10 cellular contexts compared by ENCODE assay signal in the genomic region with DNA sequence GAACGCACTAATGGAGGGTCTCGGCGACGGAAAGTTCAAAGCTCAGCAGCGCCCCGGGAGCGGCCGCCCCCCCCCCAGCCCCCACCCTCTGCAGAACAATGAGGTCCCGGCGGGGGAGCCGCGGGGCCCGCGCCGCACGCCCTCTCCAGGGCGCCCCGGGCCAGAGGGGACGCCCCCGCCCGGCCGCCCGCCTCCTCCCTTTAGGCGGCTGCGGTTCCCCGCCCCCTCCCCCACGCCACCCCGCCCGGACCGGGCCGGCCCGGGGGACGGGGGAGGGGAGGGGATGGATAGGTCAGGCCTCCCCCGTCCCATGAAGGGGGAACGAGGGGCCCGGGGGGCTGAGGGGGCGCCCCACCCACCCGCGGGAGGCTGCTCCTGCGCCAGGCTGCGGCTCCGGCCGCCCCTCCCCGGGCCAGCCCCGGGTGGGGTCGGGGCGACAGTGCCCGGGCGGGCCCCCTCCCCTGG. TPM values are rescaled to one million over a fixed set of nuclear protein-coding genes. Genes with fewer than 3 reads are reported as not detected.
A peak's percentile ranks its signal among the peaks of the same experiment; 100 is the strongest.
DNase-seq lines count a peak whose midpoint lies in the region; ATAC-seq and TF ChIP-seq lines count a peak whose summit lies in the region.
"Had no signal": no experiment of that assay in that cellular context is flagged by ENCODE, and none has a peak within 500 bp of the region (broad histone marks: within the 10 kb centered on the region; RNA-seq: fewer than 3 reads in every experiment).

No MANE protein-coding gene starts in this region.

- H3K4me3 ChIP-seq in GM08714 (ENCODE audit: low read length) (0 out of 2 replicates have a peak overlapping the region, but pooled peaks have one; percentile 4), Peyer's patch (peak overlapping the region; percentile 53 to 86 (median 67)), trophoblast cell (ENCODE audit: low read depth, low read length) (peak overlapping the region; percentile 60)

- DNase-seq in Peyer's patch, result no peak
- peak; percentile 29 for DNase-seq in endothelial cell (ENCODE audit: low spot score)
- DNase-seq in trophoblast cell, result no peak
- no peak for DNase-seq in DMS79 treated with DMSO at 0.1 percent for 48 hours (lab: John Stamatoyannopoulos, UW)
- DNase-seq in pons (ENCODE audit: low spot score), result no peak
- DNase-seq: NCI-H1694 treated with DMSO at 0.1 percent for 48 hours had no signal

- no peak overlapping the region for H3K14ac ChIP-seq in trophoblast cell (ENCODE audit: low read length)

- no peaks in the 10 kb centered on the region for H3K9me3 Mint-ChIP-seq in endothelial cell (ENCODE audit: unreplicated experiment)
- H3K9me3 Mint-ChIP-seq: activated naive CD4-positive, alpha-beta T cell treated with anti-CD3 and anti-CD28 coated beads, Interleukin-2, amount 50 U/mL, for 24 hours had no signal

- H3K27me3 ChIP-seq in Peyer's patch (no peaks in the 10 kb centered on the region), trophoblast cell (ENCODE audit: insufficient read depth, low read length) (peaks cover 24% of the 10 kb centered on the region)

- TF ChIP-seq CTCF in Peyer's patch (IDR thresholded peaks at IDR 0.05), result no peak
- no peak for TF ChIP-seq CTCF in endothelial cell (IDR thresholded peaks at IDR 0.05; ENCODE audit: unreplicated experiment)

- H3K4me1 ChIP-seq in Peyer's patch (peaks cover 0 to 38% (median 7%) of the 10 kb centered on the region in 4 donors), trophoblast cell (ENCODE audit: control insufficient read depth in 1 of 2, insufficient read depth in 2 of 2, low read length in 2 of 2) (peaks cover 0 to 5% of the 10 kb centered on the region in 2 experiments)

- no peak overlapping the region for H4K91ac ChIP-seq in trophoblast cell (ENCODE audit: low read depth, low read length)

- no peak for TF ChIP-seq POLR2A in Peyer's patch (IDR thresholded peaks at IDR 0.05)

- peaks cover 9% of the 10 kb centered on the region for H3K4me1 Mint-ChIP-seq in endothelial cell (ENCODE audit: unreplicated experiment)

- H3K79me1 ChIP-seq in trophoblast cell (ENCODE audit: low read length), result peaks cover 8% of the 10 kb centered on the region

- H3K36me3 ChIP-seq in Peyer's patch (no peaks in the 10 kb centered on the region), trophoblast cell (ENCODE audit: control insufficient read depth in 1 of 2, insufficient read depth in 2 of 2, low read length in 2 of 2) (no peaks in the 10 kb centered on the region)

- no peak overlapping the region for H2BK12ac ChIP-seq in trophoblast cell (ENCODE audit: low read length)

- no peak overlapping the region for H3K4ac ChIP-seq in trophoblast cell (ENCODE audit: low read depth, low read length)

- H3K9me3 ChIP-seq in Peyer's patch (no peaks in the 10 kb centered on the region), trophoblast cell (ENCODE audit: insufficient read depth, low read depth, low read length) (peaks cover 6% of the 10 kb centered on the region)

- no peak overlapping the region for H2BK120ac ChIP-seq in trophoblast cell (ENCODE audit: insufficient read depth, low read length, poor library complexity)

- H3K79me2 ChIP-seq in trophoblast cell (ENCODE audit: control insufficient read depth, insufficient read depth, low read length, poor library complexity), result peaks cover 2% of the 10 kb centered on the region

- no peak overlapping the region for H3K27ac Mint-ChIP-seq in endothelial cell (ENCODE audit: unreplicated experiment)
- H3K27ac Mint-ChIP-seq: activated naive CD4-positive, alpha-beta T cell treated with anti-CD3 and anti-CD28 coated beads, Interleukin-2, amount 50 U/mL, for 24 hours had no signal

- peak overlapping the region; percentile 60 for H3K4me2 ChIP-seq in trophoblast cell (ENCODE audit: low read length)

- no peak overlapping the region for H3K9ac ChIP-seq in trophoblast cell (ENCODE audit: low read length)

- H2AFZ ChIP-seq in trophoblast cell (ENCODE audit: insufficient read depth, low read length, poor library complexity), result no peak overlapping the region

- H4K12ac ChIP-seq in trophoblast cell (ENCODE audit: low read depth, low read length), result no peak overlapping the region

- no peak overlapping the region for H3K23ac ChIP-seq in trophoblast cell (ENCODE audit: low read length)

- H4K8ac ChIP-seq in trophoblast cell (ENCODE audit: low read depth, low read length), result no peak overlapping the region

- no peak overlapping the region for H3K18ac ChIP-seq in trophoblast cell (ENCODE audit: low read length)

- H2AK5ac ChIP-seq in trophoblast cell (ENCODE audit: low read length), result no peak overlapping the region

- no peak overlapping the region for H2BK5ac ChIP-seq in trophoblast cell (ENCODE audit: low read depth, low read length, poor library complexity)

- peak overlapping the region; percentile 50 to 78 (median 72) for H3K27ac ChIP-seq in Peyer's patch
- H3K27ac ChIP-seq in trophoblast cell (ENCODE audit: low read depth, low read length), result no peak overlapping the region

- ATAC-seq in GM18858 (IDR thresholded peaks at IDR 0.05; ENCODE audit: unreplicated experiment) (no peak), HG02763 (IDR thresholded peaks at IDR 0.05; ENCODE audit: unreplicated experiment) (no peak)

- H3K27me3 Mint-ChIP-seq in endothelial cell (ENCODE audit: unreplicated experiment), result peaks cover 26% of the 10 kb centered on the region
- H3K27me3 Mint-ChIP-seq: activated naive CD4-positive, alpha-beta T cell treated with anti-CD3 and anti-CD28 coated beads, Interleukin-2, amount 50 U/mL, for 24 hours had no signal

- no peaks in the 10 kb centered on the region for H3K36me3 Mint-ChIP-seq in endothelial cell (ENCODE audit: low read depth, unreplicated experiment)
- H3K36me3 Mint-ChIP-seq: activated naive CD4-positive, alpha-beta T cell treated with anti-CD3 and anti-CD28 coated beads, Interleukin-2, amount 50 U/mL, for 24 hours had no signal

- no CpG with 5 or more reads among the region's 49 CpGs for WGBS in trophoblast cell (ENCODE audit: extremely low coverage, insufficient coverage, insufficient read length)

- H3K4me3 Mint-ChIP-seq in endothelial cell (ENCODE audit: unreplicated experiment), result no peak overlapping the region

RNA-seq across cellular contexts. Expression of gene NOL4L, which starts 1.5 kb away (rescaled TPM):
- total RNA-seq in Peyer's patch, result 100 to 1,000 TPM in 2 of 4 donors, 10 to 100 TPM in 2; 44.6 to 134 (median 109) TPM
- 150 TPM for total RNA-seq in endothelial cell (ENCODE audit: unreplicated experiment)
- polyA plus RNA-seq in trophoblast cell (2013), result 38.6 and 40.8 TPM in 2 replicates

Comparison
In these comparisons a context has a peak if more than half of its experiments do, and no peak if none do; other contexts are left out.
1. H3K4me3 ChIP-seq: peak in every context shown above with its lines; median percentile 67 in Peyer's patch; 60 in trophoblast cell; 4 in GM08714.